ENCODE assay signal across 14 cellular contexts in the genomic region with DNA sequence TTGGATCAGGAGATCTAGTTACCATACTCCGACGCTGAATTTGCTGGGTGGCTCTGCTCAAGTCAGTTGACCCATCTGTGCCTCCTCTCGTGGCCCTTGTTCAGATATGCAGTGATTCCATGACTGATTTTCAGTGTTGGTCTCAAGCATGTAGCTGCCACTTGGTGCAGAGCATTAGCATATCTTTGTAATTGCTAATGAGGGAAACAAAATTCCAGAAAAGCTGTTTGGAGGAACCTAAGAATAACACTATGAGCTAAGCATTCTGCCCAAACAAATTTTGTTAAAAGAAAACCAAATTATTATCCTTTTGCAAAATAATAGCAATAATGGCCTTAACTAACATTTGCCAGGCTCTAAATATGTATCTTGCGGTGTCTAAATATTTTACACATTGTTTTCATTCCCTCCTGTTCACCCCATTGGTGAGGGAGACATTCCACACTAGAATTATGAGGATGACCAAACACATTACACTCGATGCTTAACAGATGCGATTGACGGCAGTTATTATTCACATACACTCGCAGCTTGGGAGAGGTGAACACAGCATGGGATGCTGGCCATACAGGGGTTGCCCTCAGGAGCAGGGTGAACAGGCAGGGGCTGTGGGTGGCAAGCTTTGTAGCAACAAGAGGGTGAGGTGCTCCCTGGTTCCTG.
"Had no signal": no experiment of that assay in that cellular context is flagged by ENCODE, and none has a peak within 500 bp of the region (broad histone marks: within the 10 kb centered on the region; RNA-seq: fewer than 3 reads in every experiment).

No MANE protein-coding gene starts in this region.

- DNase-seq: activated CD4-positive, CD25-positive, alpha-beta regulatory T cell treated with anti-CD3 and anti-CD28 coated beads, Interleukin-2, amount 50 U/mL, for 72 hours; activated naive CD4-positive, alpha-beta T cell; activated T-cell treated with anti-CD3 and anti-CD28 coated beads for 4 hours; dorsolateral prefrontal cortex; erythroblast; hypothalamus; kidney glomerular epithelial cell; mesendoderm; ovary; stimulated activated CD4-positive, alpha-beta T cell treated with anti-CD3 and anti-CD28 coated beads, Interleukin-1b, Interleukin-23, amount 100 ng/mL, for 48 hours had no signal

- ATAC-seq: sciatic nerve had no signal

- FAIRE-seq: astrocyte, urothelium cell line had no signal

- H3K27ac ChIP-seq: dorsolateral prefrontal cortex, ovary, thoracic aorta had no signal

- H3K9me3 ChIP-seq: ovary, thoracic aorta had no signal

- H3K36me3 ChIP-seq: ovary, thoracic aorta had no signal

- H3K27me3 ChIP-seq: ovary had no signal

- H3K4me3 ChIP-seq: dorsolateral prefrontal cortex, ovary, thoracic aorta had no signal
